In genomic region chr16:77190190-77190477, GRCh38 we compare ENCODE assay signal across 1 cellular context.
A peak's percentile ranks its signal among the peaks of the same experiment; 100 is the strongest.
TF ChIP-seq lines count a peak whose summit lies in the region.

No MANE protein-coding gene starts in this region.

TF ChIP-seq in HepG2, 621 proteins besides CTCF, POLR2A, EP300 and RAD21 (continues in another document):
- TF ChIP-seq ZNF441 (CRISPR knock-in tag; IDR thresholded peaks at IDR 0.05; ENCODE audit: borderline replicate concordance) (peak; percentile 62; the same call in 1 of the 2 replicates), KAT7 (CRISPR knock-in tag; IDR thresholded peaks at IDR 0.05; ENCODE audit: borderline replicate concordance) (no peak; the same call in 1 of the 2 replicates), SETDB1 (CRISPR knock-in tag; IDR thresholded peaks at IDR 0.05; ENCODE audit: borderline replicate concordance) (no peak), TBX3 (IDR thresholded peaks at IDR 0.05; ENCODE audit: borderline replicate concordance) (no peak), MYNN (CRISPR knock-in tag; IDR thresholded peaks at IDR 0.05; ENCODE audit: low read depth) (no peak), ZNF253 (CRISPR knock-in tag; IDR thresholded peaks at IDR 0.05; ENCODE audit: borderline replicate concordance) (peak; percentile 79; the same call in 1 of the 2 replicates), ZMYM2 (CRISPR knock-in tag; IDR thresholded peaks at IDR 0.05) (no peak), HOMEZ (CRISPR knock-in tag; IDR thresholded peaks at IDR 0.05; ENCODE audit: low read depth) (no peak), HDAC1 (CRISPR knock-in tag; IDR thresholded peaks at IDR 0.05) (no peak), SRF (IDR thresholded peaks at IDR 0.05; ENCODE audit: low read depth, low read length) (no peak), BRF2 (CRISPR knock-in tag; IDR thresholded peaks at IDR 0.05) (0 out of 2 replicates have a peak, but pooled peaks have one; percentile 48), ZNF138 (CRISPR knock-in tag; IDR thresholded peaks at IDR 0.05; ENCODE audit: low read depth) (0 out of 2 replicates have a peak, but pooled peaks have one; percentile 19), XBP1 (CRISPR knock-in tag; IDR thresholded peaks at IDR 0.05) (no peak), ZNF350 (CRISPR knock-in tag; IDR thresholded peaks at IDR 0.05; ENCODE audit: borderline replicate concordance, low read depth) (no peak), ZUFSP (CRISPR knock-in tag; IDR thresholded peaks at IDR 0.05; ENCODE audit: borderline replicate concordance) (no peak), ZNF34 (CRISPR knock-in tag; IDR thresholded peaks at IDR 0.05; ENCODE audit: borderline replicate concordance) (no peak), ZNF879 (CRISPR knock-in tag; IDR thresholded peaks at IDR 0.05) (no peak), ZBTB7B (CRISPR knock-in tag; IDR thresholded peaks at IDR 0.05) (peak; percentile 42; the same call in 1 of the 2 replicates), HNRNPL (IDR thresholded peaks at IDR 0.05; ENCODE audit: low read depth, low read length) (0 out of 2 replicates have a peak, but pooled peaks have one; percentile 85), ZNF468 (CRISPR knock-in tag; IDR thresholded peaks at IDR 0.05) (peak; percentile 30; the same call in 1 of the 2 replicates), AGO2 (optimal IDR thresholded peaks at IDR 0.05; ENCODE audit: low read depth, low read length) (peak; percentile 60), HIC2 (CRISPR knock-in tag; IDR thresholded peaks at IDR 0.05; ENCODE audit: low read depth) (peak; percentile 66; the same call in 1 of the 2 replicates), NFKB2 (CRISPR knock-in tag; IDR thresholded peaks at IDR 0.05; ENCODE audit: borderline replicate concordance) (0 out of 2 replicates have a peak, but pooled peaks have one; percentile 49), SKI (IDR thresholded peaks at IDR 0.05; ENCODE audit: partially characterized antibody) (no peak), ZNF724P (CRISPR knock-in tag; IDR thresholded peaks at IDR 0.05; ENCODE audit: borderline replicate concordance) (no peak), MEIS2 (CRISPR knock-in tag; IDR thresholded peaks at IDR 0.05) (peak; percentile 53; the same call in 1 of the 2 replicates), CERS6 (CRISPR knock-in tag; IDR thresholded peaks at IDR 0.05) (0 out of 2 replicates have a peak, but pooled peaks have one; percentile 60), TEF (CRISPR knock-in tag; IDR thresholded peaks at IDR 0.05) (0 out of 2 replicates have a peak, but pooled peaks have one; percentile 12), NR1H2 (CRISPR knock-in tag; IDR thresholded peaks at IDR 0.05; ENCODE audit: borderline replicate concordance, low read depth) (no peak), ZNF589 (CRISPR knock-in tag; conservative IDR thresholded peaks at IDR 0.05) (peak; percentile 27; the same call in 1 of the 2 replicates), EEA1 (CRISPR knock-in tag; IDR thresholded peaks at IDR 0.05; ENCODE audit: borderline replicate concordance) (peak; percentile 85; the same call in 1 of the 2 replicates), NFYB (CRISPR knock-in tag; IDR thresholded peaks at IDR 0.05) (no peak), JUND (CRISPR knock-in tag; IDR thresholded peaks at IDR 0.05) (0 out of 2 replicates have a peak, but pooled peaks have one; percentile 38), ZNF839 (CRISPR knock-in tag; IDR thresholded peaks at IDR 0.05; ENCODE audit: borderline replicate concordance) (no peak), KDM1A (CRISPR knock-in tag; IDR thresholded peaks at IDR 0.05) (0 out of 2 replicates have a peak, but pooled peaks have one; percentile 7), SIN3A (IDR thresholded peaks at IDR 0.05; ENCODE audit: borderline replicate concordance, low read depth, low read length) (no peak), ZFX (CRISPR knock-in tag; IDR thresholded peaks at IDR 0.05; ENCODE audit: low read depth) (no peak), ZNF205 (CRISPR knock-in tag; IDR thresholded peaks at IDR 0.05) (peak; percentile 51; the same call in 1 of the 2 replicates), ZNF776 (CRISPR knock-in tag; IDR thresholded peaks at IDR 0.05) (no peak), PREB (CRISPR knock-in tag; IDR thresholded peaks at IDR 0.05) (0 out of 2 replicates have a peak, but pooled peaks have one; percentile 50), HOXA3 (CRISPR knock-in tag; IDR thresholded peaks at IDR 0.05) (0 out of 2 replicates have a peak, but pooled peaks have one; percentile 7), ZNF883 (CRISPR knock-in tag; IDR thresholded peaks at IDR 0.05; ENCODE audit: not compliant biosample characterization) (no peak), HNRNPK (IDR thresholded peaks at IDR 0.05; ENCODE audit: low read depth, low read length, poor library complexity, severe bottlenecking) (no peak), BCL3 (CRISPR knock-in tag; IDR thresholded peaks at IDR 0.05) (no peak), NKX3-1 (CRISPR knock-in tag; IDR thresholded peaks at IDR 0.05) (no peak), ZNF788 (CRISPR knock-in tag; IDR thresholded peaks at IDR 0.05; ENCODE audit: borderline replicate concordance) (no peak), IRX3 (CRISPR knock-in tag; IDR thresholded peaks at IDR 0.05; ENCODE audit: borderline replicate concordance, low read depth) (peak; percentile 84; the same call in 1 of the 2 replicates), RORA (CRISPR knock-in tag; IDR thresholded peaks at IDR 0.05) (no peak), SP4 (CRISPR knock-in tag; IDR thresholded peaks at IDR 0.05) (no peak), NR0B2 (CRISPR knock-in tag; IDR thresholded peaks at IDR 0.05) (no peak)
- TF ChIP-seq, protein P1, sequence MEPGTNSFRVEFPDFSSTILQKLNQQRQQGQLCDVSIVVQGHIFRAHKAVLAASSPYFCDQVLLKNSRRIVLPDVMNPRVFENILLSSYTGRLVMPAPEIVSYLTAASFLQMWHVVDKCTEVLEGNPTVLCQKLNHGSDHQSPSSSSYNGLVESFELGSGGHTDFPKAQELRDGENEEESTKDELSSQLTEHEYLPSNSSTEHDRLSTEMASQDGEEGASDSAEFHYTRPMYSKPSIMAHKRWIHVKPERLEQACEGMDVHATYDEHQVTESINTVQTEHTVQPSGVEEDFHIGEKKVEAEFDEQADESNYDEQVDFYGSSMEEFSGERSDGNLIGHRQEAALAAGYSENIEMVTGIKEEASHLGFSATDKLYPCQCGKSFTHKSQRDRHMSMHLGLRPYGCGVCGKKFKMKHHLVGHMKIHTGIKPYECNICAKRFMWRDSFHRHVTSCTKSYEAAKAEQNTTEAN (CRISPR knock-in tag; conservative IDR thresholded peaks at IDR 0.05): 0 out of 2 replicates have a peak, but pooled peaks have one; percentile 31
- TF ChIP-seq, protein P2, sequence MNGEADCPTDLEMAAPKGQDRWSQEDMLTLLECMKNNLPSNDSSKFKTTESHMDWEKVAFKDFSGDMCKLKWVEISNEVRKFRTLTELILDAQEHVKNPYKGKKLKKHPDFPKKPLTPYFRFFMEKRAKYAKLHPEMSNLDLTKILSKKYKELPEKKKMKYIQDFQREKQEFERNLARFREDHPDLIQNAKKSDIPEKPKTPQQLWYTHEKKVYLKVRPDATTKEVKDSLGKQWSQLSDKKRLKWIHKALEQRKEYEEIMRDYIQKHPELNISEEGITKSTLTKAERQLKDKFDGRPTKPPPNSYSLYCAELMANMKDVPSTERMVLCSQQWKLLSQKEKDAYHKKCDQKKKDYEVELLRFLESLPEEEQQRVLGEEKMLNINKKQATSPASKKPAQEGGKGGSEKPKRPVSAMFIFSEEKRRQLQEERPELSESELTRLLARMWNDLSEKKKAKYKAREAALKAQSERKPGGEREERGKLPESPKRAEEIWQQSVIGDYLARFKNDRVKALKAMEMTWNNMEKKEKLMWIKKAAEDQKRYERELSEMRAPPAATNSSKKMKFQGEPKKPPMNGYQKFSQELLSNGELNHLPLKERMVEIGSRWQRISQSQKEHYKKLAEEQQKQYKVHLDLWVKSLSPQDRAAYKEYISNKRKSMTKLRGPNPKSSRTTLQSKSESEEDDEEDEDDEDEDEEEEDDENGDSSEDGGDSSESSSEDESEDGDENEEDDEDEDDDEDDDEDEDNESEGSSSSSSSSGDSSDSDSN (CRISPR knock-in tag; IDR thresholded peaks at IDR 0.05): no peak
- TF ChIP-seq, protein P3, sequence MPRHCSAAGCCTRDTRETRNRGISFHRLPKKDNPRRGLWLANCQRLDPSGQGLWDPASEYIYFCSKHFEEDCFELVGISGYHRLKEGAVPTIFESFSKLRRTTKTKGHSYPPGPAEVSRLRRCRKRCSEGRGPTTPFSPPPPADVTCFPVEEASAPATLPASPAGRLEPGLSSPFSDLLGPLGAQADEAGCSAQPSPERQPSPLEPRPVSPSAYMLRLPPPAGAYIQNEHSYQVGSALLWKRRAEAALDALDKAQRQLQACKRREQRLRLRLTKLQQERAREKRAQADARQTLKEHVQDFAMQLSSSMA (CRISPR knock-in tag; IDR thresholded peaks at IDR 0.05): no peak
